In genomic region chr4:70705856-70706461, GRCh38 we compare ENCODE assay signal across 8 cellular contexts. TPM values are rescaled to one million over a fixed set of nuclear protein-coding genes. Genes with fewer than 3 reads are reported as not detected.
DNase-seq lines count a peak whose midpoint lies in the region; ATAC-seq, FAIRE-seq and TF ChIP-seq lines count a peak whose summit lies in the region.

No MANE protein-coding gene starts in this region.

- H2BK120ac ChIP-seq in IMR-90 (ENCODE audit: low read depth, low read length) = no peak overlapping the region

- no peaks in the 10 kb centered on the region for H3K27me3 ChIP-seq in IMR-90 (ENCODE audit: control insufficient read depth, insufficient read depth, low read length)
- no peaks in the 10 kb centered on the region for H3K27me3 ChIP-seq in bronchial epithelial cell (ENCODE audit: control insufficient read depth, insufficient read depth, low read length)
- H3K27me3 ChIP-seq in lower lobe of right lung (ENCODE audit: low read depth) = no peaks in the 10 kb centered on the region

- CTCF ChIA-PET in IMR-90 (lab: Yijun Ruan, JAX) = interaction anchor here (0.7 kb wide), 1 partner anchor 54 kb away, joined by 3 read pairs; no protein-coding TSS in a partner anchor

- H3K4me1 ChIP-seq in IMR-90 (ENCODE audit: control insufficient read depth, insufficient read depth, low read length) = peaks cover 4% of the 10 kb centered on the region; the same call in 1 of the 2 replicates
- H3K4me1 ChIP-seq in lower lobe of right lung = peaks cover 21% of the 10 kb centered on the region
- H3K4me1 ChIP-seq in urinary bladder (ENCODE audit: insufficient read depth) = no peaks in the 10 kb centered on the region

- H3K9ac ChIP-seq in IMR-90 (ENCODE audit: low read depth, low read length) = peak overlapping the region; percentile 64

- peak overlapping the region; percentile 87 for H2AK9ac ChIP-seq in IMR-90 (replicated peaks; ENCODE audit: low read depth, low read length, poor library complexity)

- BruUV-seq in IMR-90 (replicated peaks; lab: Mats Ljungman, UMichigan) = no TSS peak

- TF ChIP-seq CTCF in IMR-90 (conservative IDR thresholded peaks at IDR 0.05; ENCODE audit: low read depth, low read length) (no peak), bronchial epithelial cell (IDR thresholded peaks at IDR 0.05; ENCODE audit: insufficient read depth, low read length, severe bottlenecking) (no peak), lower lobe of right lung (IDR thresholded peaks at IDR 0.05) (no peak)

- no peak overlapping the region for H2BK15ac ChIP-seq in IMR-90 (ENCODE audit: low read depth, low read length)

- no peak for TF ChIP-seq RAD21 in IMR-90 (IDR thresholded peaks at IDR 0.05; ENCODE audit: low read length)

- DNase-seq in GM04503 (ENCODE audit: low read depth) (peak; percentile 43), IMR-90 (peak; percentile 54), bronchial epithelial cell (ENCODE audit: low read depth) (peak; percentile 33), lower lobe of right lung (no peak), NCI-H510A (lab: John Stamatoyannopoulos, UW) (no peak)

- peak overlapping the region; percentile 22 for H2BK5ac ChIP-seq in IMR-90 (ENCODE audit: low read depth, low read length, poor library complexity, severe bottlenecking)

- peak overlapping the region; percentile 40 for H3K56ac ChIP-seq in IMR-90 (ENCODE audit: extremely low read depth, insufficient read depth, low read length)

- peak overlapping the region; percentile 13 to 28; a peak in 3 of 4 replicates for H4K8ac ChIP-seq in IMR-90 (ENCODE audit: low read depth in 2 of 2, low read length in 2 of 2)

- H3K4me3 ChIP-seq in IMR-90 (ENCODE audit: insufficient read depth, low read depth, low read length) = peak overlapping the region; percentile 67
- peak overlapping the region; percentile 39 for H3K4me3 ChIP-seq in bronchial epithelial cell (ENCODE audit: low read depth, low read length)
- H3K4me3 ChIP-seq in lower lobe of right lung = peak overlapping the region; percentile 85
- peak overlapping the region; percentile 92 for H3K4me3 ChIP-seq in urinary bladder (ENCODE audit: low read depth, low read length)

- peak overlapping the region; percentile 81 for H3K14ac ChIP-seq in IMR-90 (replicated peaks; ENCODE audit: low read depth, low read length)

- H4K5ac ChIP-seq in IMR-90 (ENCODE audit: low read depth, low read length) = no peak overlapping the region

- dilution Hi-C loops in IMR-90 (cut with HindIII; ENCODE audit: low sequenced_read_pairs, unreplicated experiment) = no loop called here

- H4K91ac ChIP-seq in IMR-90 (ENCODE audit: insufficient read depth, low read depth, low read length) = peak overlapping the region; percentile 44; the same call in 1 of the 2 replicates

- no peaks in the 10 kb centered on the region for H4K20me1 ChIP-seq in IMR-90 (ENCODE audit: insufficient read depth, low read length)

- no peaks in the 10 kb centered on the region for H3K9me3 ChIP-seq in IMR-90 (ENCODE audit: control insufficient read depth, insufficient read depth, low read length)
- H3K9me3 ChIP-seq in lower lobe of right lung = no peaks in the 10 kb centered on the region

- POLR2A ChIA-PET in IMR-90 (lab: Charles Lee; ENCODE audit: unreplicated experiment) = no interaction called here

- peak overlapping the region; percentile 93 for H3K4me2 ChIP-seq in IMR-90 (ENCODE audit: low read depth, low read length)

- H3K27ac ChIP-seq in IMR-90 (ENCODE audit: insufficient read depth, low read length) = peak overlapping the region; percentile 79
- peak overlapping the region; percentile 93 for H3K27ac ChIP-seq in lower lobe of right lung
- H3K27ac ChIP-seq in urinary bladder (ENCODE audit: low read depth) = peak overlapping the region; percentile 96

- intact Hi-C loops in IMR-90 (cut with micrococcal nuclease) = loop anchor here (1.0 to 5.0 kb wide), 2 partner anchors 18 to 71 kb away; partner anchors contain the start of gene UTP3
- intact Hi-C loops in lower lobe of right lung (cut with DNase I) = no loop called here

- H3K36me3 ChIP-seq in IMR-90 (ENCODE audit: control insufficient read depth, insufficient read depth, low read length) (no peaks in the 10 kb centered on the region), bronchial epithelial cell (ENCODE audit: control insufficient read depth, insufficient read depth, low read length) (no peaks in the 10 kb centered on the region), lower lobe of right lung (no peaks in the 10 kb centered on the region), urinary bladder (ENCODE audit: insufficient read depth) (no peaks in the 10 kb centered on the region)

- peaks cover 18 to 44% of the 10 kb centered on the region in 2 experiments for H3K79me1 ChIP-seq in IMR-90 (ENCODE audit: low read depth in 1 of 2, low read length in 2 of 2)

- H3K9me1 ChIP-seq in IMR-90 (ENCODE audit: insufficient read depth, low read length) = peaks cover 6% of the 10 kb centered on the region

- H2AK5ac ChIP-seq in IMR-90 (ENCODE audit: low read depth, low read length) = peak overlapping the region; percentile 6; the same call in 1 of the 2 replicates

- no peak; the same call in none of the 2 replicates for TF ChIP-seq POLR2A in IMR-90 (IDR thresholded peaks at IDR 0.05; ENCODE audit: low read depth, low read length)

- H3K4ac ChIP-seq in IMR-90 (ENCODE audit: low read depth, low read length) = peak overlapping the region; percentile 54

- H3K18ac ChIP-seq in IMR-90 (ENCODE audit: low read depth, low read length) = peak overlapping the region; percentile 58; the same call in 1 of the 2 replicates

- no peak for FAIRE-seq in bronchial epithelial cell (lab: Jason Lieb, UNC)

- no peak overlapping the region for H2BK20ac ChIP-seq in IMR-90 (ENCODE audit: low read depth, low read length)

- ATAC-seq in IMR-90 (ENCODE audit: low read depth) (peak; percentile 4), lower lobe of right lung (peak in 1 of 2 donors; percentile 1), GM19397 (IDR thresholded peaks at IDR 0.05; ENCODE audit: unreplicated experiment) (no peak), HG03457 (IDR thresholded peaks at IDR 0.05; ENCODE audit: unreplicated experiment) (no peak)

- peak overlapping the region; percentile 97 for H2AFZ ChIP-seq in IMR-90 (replicated peaks; ENCODE audit: low read length, poor library complexity)

- 0% methylated on average over 5 of the region's 17 CpGs; no CpG with 5 or more reads in 1 of the 2 experiments for WGBS in IMR-90 (ENCODE audit: extremely low coverage in 2 of 2, insufficient read length in 1 of 2), 2 experiments
- 3% methylated on average over 17 of the region's 17 CpGs for WGBS in urinary bladder

- in situ Hi-C loops in IMR-90 (cut with MboI; ENCODE audit: low sequenced_read_pairs) = no loop called here

- peak overlapping the region; percentile 82 for H3K23ac ChIP-seq in IMR-90 (ENCODE audit: low read depth, low read length)

TF ChIP-seq in IMR-90, 13 proteins besides CTCF, POLR2A, EP300 and RAD21 (continues in another document):
- TF ChIP-seq CEBPB (IDR thresholded peaks at IDR 0.05; ENCODE audit: low read depth, low read length) (no peak), MAZ (IDR thresholded peaks at IDR 0.05; ENCODE audit: borderline replicate concordance, low read depth, low read length) (no peak), MXI1 (IDR thresholded peaks at IDR 0.05; ENCODE audit: borderline replicate concordance, low read depth, low read length) (no peak; the same call in 1 of the 2 replicates), FOS (IDR thresholded peaks at IDR 0.05; ENCODE audit: low read depth, low read length) (no peak), CHD1 (IDR thresholded peaks at IDR 0.05; ENCODE audit: low read depth, low read length) (no peak), MAFK (IDR thresholded peaks at IDR 0.05; ENCODE audit: low read depth, low read length) (no peak), USF2 (IDR thresholded peaks at IDR 0.05; ENCODE audit: low read depth, low read length) (no peak), ELK1 (IDR thresholded peaks at IDR 0.05; ENCODE audit: borderline replicate concordance, low read depth, low read length) (no peak), SMC3 (IDR thresholded peaks at IDR 0.05; ENCODE audit: low read depth, low read length) (no peak), RFX5 (IDR thresholded peaks at IDR 0.05; ENCODE audit: low read depth, low read length) (no peak)

RNA-seq across cellular contexts. Expression of gene RUFY3, which starts 15.8 kb away (rescaled TPM):
- 28.9 and 41.1 TPM in 2 replicates for total RNA-seq in IMR-90 (2012; rRNA removed)
- polyA plus RNA-seq in IMR-90 (2012; rRNA removed) = 19.6 and 20.3 TPM in 2 replicates
- 3.6 and 4.6 TPM in 2 replicates for polyA plus RNA-seq in IMR-90 (2012; cell fraction: cytosol; rRNA removed)
- 18.9 and 93.0 TPM in 2 replicates for polyA plus RNA-seq in IMR-90 (2012; cell fraction: nucleus; rRNA removed; ENCODE audit: low replicate concordance)
- 43.2 and 59.8 TPM in 2 replicates for total RNA-seq in bronchial epithelial cell
- 92.4 TPM for total RNA-seq in lower lobe of right lung
- total RNA-seq in urinary bladder = 137 TPM
- 23.6 TPM for polyA plus RNA-seq in urinary bladder

RNA-seq across cellular contexts. Expression of gene UTP3, which starts 17.6 kb away (rescaled TPM):
- total RNA-seq in IMR-90 (2012; rRNA removed) (14.9 and 26.1 TPM in 2 replicates), bronchial epithelial cell (15.0 and 18.2 TPM in 2 replicates), lower lobe of right lung (28.8 TPM), urinary bladder (17.5 TPM)
- polyA plus RNA-seq in IMR-90 (2012; rRNA removed) (29.8 and 30.7 TPM in 2 replicates), urinary bladder (25.5 TPM)
- polyA plus RNA-seq in IMR-90 (2012; cell fraction: cytosol; rRNA removed) = 9.5 and 9.7 TPM in 2 replicates
- 3.2 and 7.0 TPM in 2 replicates for polyA plus RNA-seq in IMR-90 (2012; cell fraction: nucleus; rRNA removed; ENCODE audit: low replicate concordance)

RNA-seq across cellular contexts. Expression of gene JCHAIN, which starts 39.7 kb away (rescaled TPM):
- total RNA-seq in IMR-90 (2012; rRNA removed) = 0.72 and 0.83 TPM in 2 replicates
- 0.49 and 0.86 TPM in 2 replicates for polyA plus RNA-seq in IMR-90 (2012; rRNA removed)
- polyA plus RNA-seq in IMR-90 (2012; cell fraction: cytosol; rRNA removed) = 0.12 and 1.0 TPM in 2 replicates
- polyA plus RNA-seq in IMR-90 (2012; cell fraction: nucleus; rRNA removed; ENCODE audit: low replicate concordance) = 0.29 TPM in 1 of 2 replicates, not detected in the other
- total RNA-seq in bronchial epithelial cell = not detected in 2 replicates
- 191 TPM for total RNA-seq in lower lobe of right lung
- 4.5 TPM for total RNA-seq in urinary bladder
- 6.9 TPM for polyA plus RNA-seq in urinary bladder

Comparison
In these comparisons a context has a peak if more than half of its experiments do, and no peak if none do; other contexts are left out.
1. DNase-seq: peak in GM04503 (single experiment), IMR-90 (single experiment) and bronchial epithelial cell (single experiment); none in lower lobe of right lung (single experiment) and NCI-H510A (single experiment).
2. H3K4me3 ChIP-seq: peak in every context shown above with its lines; median percentile 92 in urinary bladder; 85 in lower lobe of right lung; 67 in IMR-90; 39 in bronchial epithelial cell.
3. RNA of gene JCHAIN, which starts 39.7 kb away (total RNA-seq): 191 TPM in lower lobe of right lung (single experiment); 4.5 TPM in urinary bladder (single experiment), 0.72 to 0.83 TPM in IMR-90 and not detected in bronchial epithelial cell; every median in the first group is over 10 times any median in the second.
4. Peak in every context shown above with its lines, with median percentiles within 50 percentile points of each other: H3K27ac ChIP-seq.